33 cellular contexts compared by ENCODE assay signal in the genomic region with DNA sequence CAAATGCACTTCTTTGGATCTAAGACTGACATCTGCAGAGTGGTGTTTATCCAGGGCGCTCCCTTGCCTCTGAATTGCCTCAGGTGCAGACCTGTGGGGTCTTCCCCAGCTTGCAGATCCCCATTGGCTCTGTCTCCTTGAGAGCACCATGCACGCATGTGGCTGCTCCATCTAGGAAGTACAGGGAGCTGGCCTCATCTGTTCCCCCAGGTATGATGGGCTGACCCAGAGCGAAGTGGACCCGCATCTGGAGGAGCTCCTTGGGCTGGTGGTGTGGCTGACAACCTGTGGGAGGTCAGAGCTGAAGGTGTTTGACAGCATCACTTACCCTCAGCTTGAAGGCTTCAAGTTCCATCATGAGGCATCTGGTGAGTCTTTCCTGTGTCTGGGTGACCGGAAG. TPM values are rescaled to one million over a fixed set of nuclear protein-coding genes. Genes with fewer than 3 reads are reported as not detected.
"Had no signal": no experiment of that assay in that cellular context is flagged by ENCODE, and none has a peak within 500 bp of the region (broad histone marks: within the 10 kb centered on the region; RNA-seq: fewer than 3 reads in every experiment).

No MANE protein-coding gene starts in this region.

- H3K4me3 ChIP-seq: ascending aorta, breast epithelium, coronary artery, dorsolateral prefrontal cortex, esophagus muscularis mucosa, gastrocnemius medialis, heart right ventricle had no signal

- DNase-seq: activated B cell treated with CpG ODN at 0.5 μM for 24 hours; activated CD4-positive, alpha-beta T cell treated with anti-CD3 and anti-CD28 coated beads for 48 hours; activated CD4-positive, alpha-beta T cell treated with anti-CD3 and anti-CD28 coated beads, Interleukin-2, amount 50 U/mL, for 1 hour; activated CD4-positive, alpha-beta T cell treated with anti-CD3 and anti-CD28 coated beads, Interleukin-2, amount 50 U/mL, for 48 hours; activated CD8-positive, alpha-beta memory T cell treated with anti-CD3 and anti-CD28 coated beads for 24 hours; activated CD8-positive, alpha-beta T cell treated with anti-CD3 and anti-CD28 coated beads for 36 hours; activated effector memory CD4-positive, alpha-beta T cell treated with Interleukin-2 at 50 U/mL for 16 hours; activated naive CD4-positive, alpha-beta T cell; activated naive CD4-positive, alpha-beta T cell treated with anti-CD3 and anti-CD28 coated beads, Interleukin-2, amount 10 ng/mL, durations not matched to agents 7 days and 5 days; activated naive CD8-positive, alpha-beta T cell treated with anti-CD3 and anti-CD28 coated beads, Interleukin-2, amount 10 ng/mL, durations not matched to agents 7 days and 5 days; activated T-cell treated with anti-CD3 and anti-CD28 coated beads, Interleukin-2, amount 50 U/mL, for 4 hours; dorsolateral prefrontal cortex; effector memory CD4-positive, alpha-beta T cell; erythroblast; foreskin keratinocyte; gastrocnemius medialis; glutamatergic neuron; heart right ventricle; T-helper 1 cell; T-helper 17 cell; T1000; WERI-Rb-1 had no signal

- H3K27me3 Mint-ChIP-seq: activated B cell treated with CpG ODN at 0.5 μM for 24 hours; activated CD8-positive, alpha-beta T cell treated with anti-CD3 and anti-CD28 coated beads for 36 hours; activated naive CD8-positive, alpha-beta T cell treated with anti-CD3 and anti-CD28 coated beads, Interleukin-2, amount 10 ng/mL, durations not matched to agents 7 days and 5 days; dendritic cell treated with granulocyte-macrophage colony-stimulating factor and Interleukin-4, amounts not matched to agents 40 ng/mL and 50 ng/mL, for 4 days had no signal

- H3K4me1 ChIP-seq: ascending aorta, breast epithelium, esophagus muscularis mucosa, foreskin keratinocyte, gastrocnemius medialis had no signal

- H3K4me1 Mint-ChIP-seq: activated B cell treated with CpG ODN at 0.5 μM for 24 hours; activated naive CD4-positive, alpha-beta T cell treated with anti-CD3 and anti-CD28 coated beads, Interleukin-2, amount 10 ng/mL, durations not matched to agents 7 days and 5 days; activated naive CD8-positive, alpha-beta T cell treated with anti-CD3 and anti-CD28 coated beads, Interleukin-2, amount 10 ng/mL, durations not matched to agents 7 days and 5 days; activated T-helper 17 cell treated with anti-CD3 and anti-CD28 coated beads, Interleukin-2, amount 50 U/mL, for 72 hours; brain; central memory CD8-positive, alpha-beta T cell; T-helper 17 cell had no signal

- H3K36me3 Mint-ChIP-seq: activated naive CD4-positive, alpha-beta T cell treated with anti-CD3 and anti-CD28 coated beads, Interleukin-2, amount 10 ng/mL, durations not matched to agents 7 days and 5 days; activated naive CD4-positive, alpha-beta T cell treated with anti-CD3 and anti-CD28 coated beads, Interleukin-2, amount 50 U/mL, for 72 hours; activated naive CD8-positive, alpha-beta T cell treated with anti-CD3 and anti-CD28 coated beads, Interleukin-2, amount 10 ng/mL, durations not matched to agents 7 days and 5 days; brain had no signal

- H3K27me3 ChIP-seq: ascending aorta, breast epithelium, gastrocnemius medialis, heart right ventricle had no signal

- H3K9me3 ChIP-seq: ascending aorta, breast epithelium, esophagus muscularis mucosa, gastrocnemius medialis, heart right ventricle had no signal

- H3K4me3 Mint-ChIP-seq: activated B cell treated with CpG ODN at 0.5 μM for 24 hours; activated CD8-positive, alpha-beta T cell treated with anti-CD3 and anti-CD28 coated beads for 36 hours; activated naive CD4-positive, alpha-beta T cell treated with anti-CD3 and anti-CD28 coated beads, Interleukin-2, amount 10 ng/mL, durations not matched to agents 7 days and 5 days; activated naive CD8-positive, alpha-beta T cell treated with anti-CD3 and anti-CD28 coated beads, Interleukin-2, amount 10 ng/mL, durations not matched to agents 7 days and 5 days; activated T-cell treated with anti-CD3 and anti-CD28 coated beads, Interleukin-2, amount 50 U/mL, for 4 hours; activated T-helper 17 cell treated with anti-CD3 and anti-CD28 coated beads, Interleukin-2, amount 50 U/mL, for 72 hours; brain; central memory CD8-positive, alpha-beta T cell; dendritic cell treated with granulocyte-macrophage colony-stimulating factor and Interleukin-4, amounts not matched to agents 40 ng/mL and 50 ng/mL, for 4 days; T-helper 17 cell; T-helper 2 cell treated with Interferon-gamma antibody and Interleukin-4, amounts not matched to agents 5 μg/mL and 100 μg/mL, for 36 hours had no signal

- H3K27ac Mint-ChIP-seq: activated CD8-positive, alpha-beta T cell treated with anti-CD3 and anti-CD28 coated beads for 36 hours; activated naive CD4-positive, alpha-beta T cell treated with anti-CD3 and anti-CD28 coated beads, Interleukin-2, amount 10 ng/mL, durations not matched to agents 7 days and 5 days; activated naive CD8-positive, alpha-beta T cell treated with anti-CD3 and anti-CD28 coated beads, Interleukin-2, amount 10 ng/mL, durations not matched to agents 7 days and 5 days; activated T-helper 17 cell treated with anti-CD3 and anti-CD28 coated beads, Interleukin-2, amount 50 U/mL, for 72 hours; brain; dendritic cell treated with granulocyte-macrophage colony-stimulating factor and Interleukin-4, amounts not matched to agents 40 ng/mL and 50 ng/mL, for 4 days; T-helper 17 cell; T-helper 2 cell treated with Interferon-gamma antibody and Interleukin-4, amounts not matched to agents 5 μg/mL and 100 μg/mL, for 36 hours had no signal

- ATAC-seq: activated CD4-positive, CD25-positive, alpha-beta regulatory T cell treated with anti-CD3 and anti-CD28 coated beads, Interleukin-2, amount 50 U/mL, for 24 hours; activated CD8-positive, alpha-beta T cell treated with anti-CD3 and anti-CD28 coated beads for 36 hours; activated naive CD4-positive, alpha-beta T cell treated with anti-CD3 and anti-CD28 coated beads, Interleukin-2, amount 50 U/mL, for 72 hours; activated T-cell treated with anti-CD3 and anti-CD28 coated beads, Interleukin-2, amount 50 U/mL, for 4 hours; activated T-helper 17 cell treated with anti-CD3 and anti-CD28 coated beads, Interleukin-2, amount 50 U/mL, for 72 hours; foreskin keratinocyte; gastrocnemius medialis; heart right ventricle; T-helper 17 cell had no signal

- H3K27ac ChIP-seq: ascending aorta, breast epithelium, coronary artery, dorsolateral prefrontal cortex, esophagus muscularis mucosa, foreskin keratinocyte, gastrocnemius medialis, heart right ventricle, WERI-Rb-1 had no signal

- H3K36me3 ChIP-seq: ascending aorta, breast epithelium, esophagus muscularis mucosa, gastrocnemius medialis, WERI-Rb-1 had no signal

- H3K9me3 Mint-ChIP-seq: activated B cell treated with CpG ODN at 0.5 μM for 24 hours; activated CD8-positive, alpha-beta T cell treated with anti-CD3 and anti-CD28 coated beads for 36 hours; activated naive CD4-positive, alpha-beta T cell treated with anti-CD3 and anti-CD28 coated beads, Interleukin-2, amount 10 ng/mL, durations not matched to agents 7 days and 5 days; activated naive CD4-positive, alpha-beta T cell treated with anti-CD3 and anti-CD28 coated beads, Interleukin-2, amount 50 U/mL, for 72 hours; activated naive CD8-positive, alpha-beta T cell treated with anti-CD3 and anti-CD28 coated beads, Interleukin-2, amount 10 ng/mL, durations not matched to agents 7 days and 5 days; activated T-cell treated with anti-CD3 and anti-CD28 coated beads, Interleukin-2, amount 50 U/mL, for 4 hours; activated T-helper 17 cell treated with anti-CD3 and anti-CD28 coated beads, Interleukin-2, amount 50 U/mL, for 72 hours; central memory CD8-positive, alpha-beta T cell; dendritic cell treated with granulocyte-macrophage colony-stimulating factor and Interleukin-4, amounts not matched to agents 40 ng/mL and 50 ng/mL, for 4 days; T-helper 2 cell treated with Interferon-gamma antibody and Interleukin-4, amounts not matched to agents 5 μg/mL and 100 μg/mL, for 36 hours had no signal

RNA-seq across cellular contexts. Expression of gene WDFY4, which starts 44.5 kb away (rescaled TPM):
- polyA plus RNA-seq: foreskin keratinocyte had no signal
